In genomic region chr18:61772293-61772848, GRCh38 we compare ENCODE assay signal across 37 cellular contexts.
"Had no signal": no experiment of that assay in that cellular context is flagged by ENCODE, and none has a peak within 500 bp of the region (broad histone marks: within the 10 kb centered on the region; RNA-seq: fewer than 3 reads in every experiment).

No MANE protein-coding gene starts in this region.

- FAIRE-seq: bronchial epithelial cell, TTC549 had no signal

- H3K4me1 Mint-ChIP-seq: activated B cell treated with CpG ODN at 0.5 μM for 24 hours; activated CD4-positive, alpha-beta memory T cell treated with anti-CD3 and anti-CD28 coated beads, Interleukin-2, amount 10 ng/mL, durations not matched to agents 7 days and 5 days; activated CD4-positive, alpha-beta T cell treated with anti-CD3 and anti-CD28 coated beads for 36 hours; activated CD4-positive, alpha-beta T cell treated with anti-CD3 and anti-CD28 coated beads, Interleukin-2, amount 10 ng/mL, durations not matched to agents 7 days and 5 days; activated CD8-positive, alpha-beta memory T cell treated with anti-CD3 and anti-CD28 coated beads, Interleukin-2, amount 10 ng/mL, durations not matched to agents 7 days and 5 days; activated naive CD4-positive, alpha-beta T cell treated with anti-CD3 and anti-CD28 coated beads, Interleukin-2, amount 10 ng/mL, durations not matched to agents 7 days and 5 days; activated naive CD4-positive, alpha-beta T cell treated with anti-CD3 and anti-CD28 coated beads, Interleukin-2, amount 50 U/mL, for 24 hours; activated naive CD8-positive, alpha-beta T cell treated with anti-CD3 and anti-CD28 coated beads, Interleukin-2, amount 10 ng/mL, durations not matched to agents 7 days and 5 days; activated naive CD8-positive, alpha-beta T cell treated with anti-CD3 and anti-CD28 coated beads, Interleukin-2, amount 50 U/mL, for 24 hours; brain; central memory CD8-positive, alpha-beta T cell had no signal

- H3K27ac Mint-ChIP-seq: activated B cell treated with CpG ODN at 0.5 μM for 24 hours; activated CD4-positive, alpha-beta memory T cell treated with anti-CD3 and anti-CD28 coated beads, Interleukin-2, amount 10 ng/mL, durations not matched to agents 7 days and 5 days; activated CD4-positive, alpha-beta T cell treated with anti-CD3 and anti-CD28 coated beads for 36 hours; activated CD4-positive, alpha-beta T cell treated with anti-CD3 and anti-CD28 coated beads, Interleukin-2, amount 10 ng/mL, durations not matched to agents 7 days and 5 days; activated CD8-positive, alpha-beta memory T cell treated with anti-CD3 and anti-CD28 coated beads, Interleukin-2, amount 10 ng/mL, durations not matched to agents 7 days and 5 days; activated CD8-positive, alpha-beta T cell treated with anti-CD3 and anti-CD28 coated beads, Interleukin-2, amount 10 ng/mL, durations not matched to agents 7 days and 5 days; activated naive CD4-positive, alpha-beta T cell treated with anti-CD3 and anti-CD28 coated beads, Interleukin-2, amount 10 ng/mL, durations not matched to agents 7 days and 5 days; activated naive CD4-positive, alpha-beta T cell treated with anti-CD3 and anti-CD28 coated beads, Interleukin-2, amount 50 U/mL, for 24 hours; activated naive CD8-positive, alpha-beta T cell; activated naive CD8-positive, alpha-beta T cell treated with anti-CD3 and anti-CD28 coated beads, Interleukin-2, amount 10 ng/mL, durations not matched to agents 7 days and 5 days; activated naive CD8-positive, alpha-beta T cell treated with anti-CD3 and anti-CD28 coated beads, Interleukin-2, amount 50 U/mL, for 24 hours; activated T-cell treated with anti-CD3 and anti-CD28 coated beads, Interleukin-2, amount 50 U/mL, for 24 hours; activated T-helper 2 cell treated with anti-CD3 and anti-CD28 coated beads, Interferon-gamma antibody, Interleukin-2, Interleukin-4, amounts not matched to agents 10 μg/mL and 5 μg/mL and 100 μg/mL, durations not matched to agents 14 hours and 24 hours and 36 hours; brain; T-helper 1 cell treated with Interleukin-12 subunit alpha and Interleukin-12 subunit beta and Interleukin-4 antibody, amounts not matched to agents 30 μg/mL and 1 μg/mL, for 36 hours; T-helper 2 cell treated with Interferon-gamma antibody and Interleukin-4, amounts not matched to agents 5 μg/mL and 100 μg/mL, for 36 hours had no signal

- H3K27me3 Mint-ChIP-seq: activated CD4-positive, alpha-beta T cell treated with anti-CD3 and anti-CD28 coated beads, Interleukin-2, amount 10 ng/mL, durations not matched to agents 7 days and 5 days; activated naive CD4-positive, alpha-beta T cell treated with anti-CD3 and anti-CD28 coated beads, Interleukin-2, amount 10 ng/mL, durations not matched to agents 7 days and 5 days; activated naive CD4-positive, alpha-beta T cell treated with anti-CD3 and anti-CD28 coated beads, Interleukin-2, amount 50 U/mL, for 24 hours; brain had no signal

- H3K4me1 ChIP-seq: ascending aorta had no signal

- DNase-seq: activated B cell treated with CpG ODN at 0.5 μM for 24 hours; activated CD4-positive, alpha-beta memory T cell treated with anti-CD3 and anti-CD28 coated beads, Interleukin-2, amount 10 ng/mL, durations not matched to agents 7 days and 5 days; activated CD4-positive, alpha-beta T cell treated with anti-CD3 and anti-CD28 coated beads for 36 hours; activated CD4-positive, alpha-beta T cell treated with anti-CD3 and anti-CD28 coated beads for 48 hours; activated CD4-positive, alpha-beta T cell treated with anti-CD3 and anti-CD28 coated beads, Interleukin-2, amount 10 ng/mL, durations not matched to agents 7 days and 5 days; activated CD4-positive, alpha-beta T cell treated with anti-CD3 and anti-CD28 coated beads, Interleukin-2, amount 50 U/mL, for 48 hours; activated CD4-positive, CD25-positive, alpha-beta regulatory T cell treated with anti-CD3 and anti-CD28 coated beads, Interleukin-2, amount 50 U/mL, for 72 hours; activated CD8-positive, alpha-beta memory T cell treated with anti-CD3 and anti-CD28 coated beads for 24 hours; activated CD8-positive, alpha-beta memory T cell treated with anti-CD3 and anti-CD28 coated beads, Interleukin-2, amount 10 ng/mL, durations not matched to agents 7 days and 5 days; activated CD8-positive, alpha-beta memory T cell treated with anti-CD3 and anti-CD28 coated beads, Interleukin-2, amount 50 U/mL, for 48 hours; activated CD8-positive, alpha-beta T cell treated with anti-CD3 and anti-CD28 coated beads, Interleukin-2, amount 10 ng/mL, durations not matched to agents 7 days and 5 days; activated effector memory CD4-positive, alpha-beta T cell treated with Interleukin-2 at 50 U/mL for 16 hours; activated gamma-delta T cell; activated naive CD4-positive, alpha-beta T cell treated with anti-CD3 and anti-CD28 coated beads, Interleukin-2, amount 10 ng/mL, durations not matched to agents 7 days and 5 days; activated naive CD4-positive, alpha-beta T cell treated with Interleukin-2 at 50 U/mL for 16 hours; activated naive CD8-positive, alpha-beta T cell treated with anti-CD3 and anti-CD28 coated beads, Interleukin-2, amount 10 ng/mL, durations not matched to agents 7 days and 5 days; activated naive CD8-positive, alpha-beta T cell treated with anti-CD3 and anti-CD28 coated beads, Interleukin-2, amount 50 U/mL, for 24 hours; activated T-cell treated with anti-CD3 and anti-CD28 coated beads, Interleukin-2, amount 50 U/mL, for 24 hours; activated T-cell treated with anti-CD3 and anti-CD28 coated beads, Interleukin-2, amount 50 U/mL, for 48 hours; amygdala; anterior cingulate cortex; caudate nucleus; cerebellar nuclear complex; T-helper 2 cell; T-helper 9 cell had no signal

- H3K27me3 ChIP-seq: ascending aorta, cardiac muscle cell had no signal

- H3K27ac ChIP-seq: ascending aorta, cardiac muscle cell, VCaP had no signal

- H3K36me3 Mint-ChIP-seq: activated CD8-positive, alpha-beta memory T cell treated with anti-CD3 and anti-CD28 coated beads, Interleukin-2, amount 10 ng/mL, durations not matched to agents 7 days and 5 days; activated naive CD4-positive, alpha-beta T cell treated with anti-CD3 and anti-CD28 coated beads, Interleukin-2, amount 10 ng/mL, durations not matched to agents 7 days and 5 days; activated naive CD8-positive, alpha-beta T cell treated with anti-CD3 and anti-CD28 coated beads, Interleukin-2, amount 10 ng/mL, durations not matched to agents 7 days and 5 days had no signal

- ATAC-seq: activated CD4-positive, alpha-beta T cell treated with anti-CD3 and anti-CD28 coated beads for 36 hours; activated CD8-positive, alpha-beta memory T cell treated with anti-CD3 and anti-CD28 coated beads, Interleukin-2, amount 10 ng/mL, durations not matched to agents 7 days and 5 days; activated CD8-positive, alpha-beta T cell treated with anti-CD3 and anti-CD28 coated beads, Interleukin-2, amount 10 ng/mL, durations not matched to agents 7 days and 5 days; activated naive CD8-positive, alpha-beta T cell treated with anti-CD3 and anti-CD28 coated beads, Interleukin-2, amount 50 U/mL, for 24 hours had no signal

- H3K4me3 ChIP-seq: ascending aorta, cardiac muscle cell had no signal

- H3K36me3 ChIP-seq: ascending aorta, cardiac muscle cell had no signal

- H3K4me3 Mint-ChIP-seq: activated B cell treated with CpG ODN at 0.5 μM for 24 hours; activated CD4-positive, alpha-beta memory T cell treated with anti-CD3 and anti-CD28 coated beads, Interleukin-2, amount 10 ng/mL, durations not matched to agents 7 days and 5 days; activated CD4-positive, alpha-beta T cell treated with anti-CD3 and anti-CD28 coated beads for 36 hours; activated CD4-positive, alpha-beta T cell treated with anti-CD3 and anti-CD28 coated beads, Interleukin-2, amount 10 ng/mL, durations not matched to agents 7 days and 5 days; activated CD8-positive, alpha-beta memory T cell treated with anti-CD3 and anti-CD28 coated beads, Interleukin-2, amount 10 ng/mL, durations not matched to agents 7 days and 5 days; activated CD8-positive, alpha-beta T cell treated with anti-CD3 and anti-CD28 coated beads, Interleukin-2, amount 10 ng/mL, durations not matched to agents 7 days and 5 days; activated naive CD4-positive, alpha-beta T cell treated with anti-CD3 and anti-CD28 coated beads, Interleukin-2, amount 10 ng/mL, durations not matched to agents 7 days and 5 days; activated naive CD4-positive, alpha-beta T cell treated with anti-CD3 and anti-CD28 coated beads, Interleukin-2, amount 50 U/mL, for 24 hours; activated naive CD8-positive, alpha-beta T cell; activated naive CD8-positive, alpha-beta T cell treated with anti-CD3 and anti-CD28 coated beads, Interleukin-2, amount 10 ng/mL, durations not matched to agents 7 days and 5 days; activated naive CD8-positive, alpha-beta T cell treated with anti-CD3 and anti-CD28 coated beads, Interleukin-2, amount 50 U/mL, for 24 hours; activated T-cell treated with anti-CD3 and anti-CD28 coated beads, Interleukin-2, amount 50 U/mL, for 24 hours; brain; central memory CD8-positive, alpha-beta T cell; T-helper 1 cell treated with Interleukin-12 subunit alpha and Interleukin-12 subunit beta and Interleukin-4 antibody, amounts not matched to agents 30 μg/mL and 1 μg/mL, for 36 hours; T-helper 2 cell treated with Interferon-gamma antibody and Interleukin-4, amounts not matched to agents 5 μg/mL and 100 μg/mL, for 36 hours had no signal
